1 cellular context compared by ENCODE assay signal in the genomic region with DNA sequence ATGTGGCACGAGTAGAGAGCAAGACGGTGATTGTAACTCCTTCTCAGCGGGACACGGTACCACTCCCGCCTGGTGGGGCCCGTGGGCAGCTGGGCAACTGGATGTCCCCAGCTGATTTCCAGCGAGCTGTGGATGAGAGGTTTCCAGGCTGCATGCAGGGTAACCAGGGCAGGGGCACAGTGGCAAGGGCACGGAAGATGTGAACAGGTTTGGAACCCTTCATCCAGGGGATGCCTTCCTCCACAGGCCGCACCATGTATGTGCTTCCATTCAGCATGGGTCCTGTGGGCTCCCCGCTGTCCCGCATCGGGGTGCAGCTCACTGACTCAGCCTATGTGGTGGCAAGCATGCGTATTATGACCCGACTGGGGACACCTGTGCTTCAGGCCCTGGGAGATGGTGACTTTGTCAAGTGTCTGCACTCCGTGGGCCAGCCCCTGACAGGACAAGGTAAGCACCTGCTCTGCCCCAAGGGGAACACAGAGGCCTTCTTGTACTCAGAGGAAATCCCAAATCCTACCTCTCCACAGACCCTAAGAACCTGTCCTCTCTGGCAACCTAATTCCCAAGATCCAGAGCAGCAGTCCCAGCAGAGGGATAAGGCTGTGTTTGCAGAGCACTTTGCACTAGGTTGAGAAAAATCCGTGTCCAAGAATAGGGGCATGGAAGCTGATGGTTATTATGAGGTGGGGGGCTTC.
TF ChIP-seq lines count a peak whose summit lies in the region.

No MANE protein-coding gene starts in this region.

TF ChIP-seq in HepG2, 621 proteins besides CTCF, POLR2A, EP300 and RAD21 (continues in another document):
- TF ChIP-seq RBFOX2 (IDR thresholded peaks at IDR 0.05; ENCODE audit: low read depth, low read length) (peak; percentile 76), KLF6 (CRISPR knock-in tag; IDR thresholded peaks at IDR 0.05) (no peak), PREB (CRISPR knock-in tag; IDR thresholded peaks at IDR 0.05) (0 out of 2 replicates have a peak, but pooled peaks have one; percentile 52), HNRNPH1 (optimal IDR thresholded peaks at IDR 0.05; ENCODE audit: low read depth, low read length) (peak; percentile 79), HOXD1 (CRISPR knock-in tag; IDR thresholded peaks at IDR 0.05) (0 out of 2 replicates have a peak, but pooled peaks have one; percentile 72), CEBPB (IDR thresholded peaks at IDR 0.05; ENCODE audit: borderline replicate concordance, low read depth, low read length) (no peak), SATB2 (CRISPR knock-in tag; IDR thresholded peaks at IDR 0.05) (0 out of 2 replicates have a peak, but pooled peaks have one; percentile 64), ZNF260 (CRISPR knock-in tag; IDR thresholded peaks at IDR 0.05; ENCODE audit: borderline replicate concordance, low read depth) (no peak), PAF1 (CRISPR knock-in tag; IDR thresholded peaks at IDR 0.05) (peak; percentile 85; the same call in 1 of the 2 replicates), NFYC (CRISPR knock-in tag; IDR thresholded peaks at IDR 0.05) (no peak), ATF4 (CRISPR knock-in tag; IDR thresholded peaks at IDR 0.05) (no peak), ZNF777 (CRISPR knock-in tag; IDR thresholded peaks at IDR 0.05) (0 out of 2 replicates have a peak, but pooled peaks have one; percentile 32), ZNF704 (CRISPR knock-in tag; IDR thresholded peaks at IDR 0.05; ENCODE audit: borderline replicate concordance) (0 out of 2 replicates have a peak, but pooled peaks have one; percentile 28), NFKB2 (CRISPR knock-in tag; IDR thresholded peaks at IDR 0.05; ENCODE audit: borderline replicate concordance) (peak; percentile 62; the same call in 1 of the 2 replicates), KDM2A (CRISPR knock-in tag; IDR thresholded peaks at IDR 0.05; ENCODE audit: borderline replicate concordance, low read depth) (peak; percentile 29; the same call in 1 of the 2 replicates), RBM22 (optimal IDR thresholded peaks at IDR 0.05; ENCODE audit: low read length) (peak; percentile 46), ZBTB43 (CRISPR knock-in tag; conservative IDR thresholded peaks at IDR 0.05) (0 out of 2 replicates have a peak, but pooled peaks have one; percentile 33), CBX5 (CRISPR knock-in tag; IDR thresholded peaks at IDR 0.05; ENCODE audit: borderline replicate concordance) (peak; percentile 24; the same call in 1 of the 2 replicates), ZNF615 (CRISPR knock-in tag; IDR thresholded peaks at IDR 0.05; ENCODE audit: borderline replicate concordance) (no peak), ZFAT (CRISPR knock-in tag; conservative IDR thresholded peaks at IDR 0.05) (0 out of 2 replicates have a peak, but pooled peaks have one; percentile 75), ZNF562 (CRISPR knock-in tag; IDR thresholded peaks at IDR 0.05; ENCODE audit: borderline replicate concordance) (no peak), ZFP37 (CRISPR knock-in tag; IDR thresholded peaks at IDR 0.05; ENCODE audit: borderline replicate concordance) (0 out of 2 replicates have a peak, but pooled peaks have one; percentile 59), ZNF10 (CRISPR knock-in tag; IDR thresholded peaks at IDR 0.05; ENCODE audit: borderline replicate concordance, low read depth) (peak; percentile 82), BCL3 (CRISPR knock-in tag; IDR thresholded peaks at IDR 0.05) (0 out of 2 replicates have a peak, but pooled peaks have one; percentile 28), ETS1 (CRISPR knock-in tag; IDR thresholded peaks at IDR 0.05) (0 out of 2 replicates have a peak, but pooled peaks have one; percentile 43), POLR2G (IDR thresholded peaks at IDR 0.05; ENCODE audit: low read depth, low read length) (peak; percentile 22), ZNF768 (CRISPR knock-in tag; IDR thresholded peaks at IDR 0.05) (peak; percentile 31; the same call in 1 of the 2 replicates), NKX3-1 (CRISPR knock-in tag; IDR thresholded peaks at IDR 0.05) (0 out of 2 replicates have a peak, but pooled peaks have one; percentile 34), TBP (CRISPR knock-in tag; IDR thresholded peaks at IDR 0.05) (0 out of 2 replicates have a peak, but pooled peaks have one; percentile 86), HNRNPLL (IDR thresholded peaks at IDR 0.05; ENCODE audit: low read depth, low read length, poor library complexity, severe bottlenecking) (no peak), ZNF629 (CRISPR knock-in tag; conservative IDR thresholded peaks at IDR 0.05) (0 out of 2 replicates have a peak, but pooled peaks have one; percentile 14), NCOA5 (CRISPR knock-in tag; IDR thresholded peaks at IDR 0.05) (peak; percentile 83; the same call in 1 of the 2 replicates), DBP (CRISPR knock-in tag; IDR thresholded peaks at IDR 0.05; ENCODE audit: not compliant biosample characterization) (no peak), CHD4 (IDR thresholded peaks at IDR 0.05; ENCODE audit: borderline replicate concordance, low read length) (no peak), CAMTA2 (CRISPR knock-in tag; IDR thresholded peaks at IDR 0.05; ENCODE audit: borderline replicate concordance) (no peak), SRSF1 (optimal IDR thresholded peaks at IDR 0.05; ENCODE audit: low read depth, low read length) (no peak), ZSCAN5A (CRISPR knock-in tag; IDR thresholded peaks at IDR 0.05; ENCODE audit: borderline replicate concordance) (0 out of 2 replicates have a peak, but pooled peaks have one; percentile 43)
- TF ChIP-seq, protein P1, sequence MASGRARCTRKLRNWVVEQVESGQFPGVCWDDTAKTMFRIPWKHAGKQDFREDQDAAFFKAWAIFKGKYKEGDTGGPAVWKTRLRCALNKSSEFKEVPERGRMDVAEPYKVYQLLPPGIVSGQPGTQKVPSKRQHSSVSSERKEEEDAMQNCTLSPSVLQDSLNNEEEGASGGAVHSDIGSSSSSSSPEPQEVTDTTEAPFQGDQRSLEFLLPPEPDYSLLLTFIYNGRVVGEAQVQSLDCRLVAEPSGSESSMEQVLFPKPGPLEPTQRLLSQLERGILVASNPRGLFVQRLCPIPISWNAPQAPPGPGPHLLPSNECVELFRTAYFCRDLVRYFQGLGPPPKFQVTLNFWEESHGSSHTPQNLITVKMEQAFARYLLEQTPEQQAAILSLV (CRISPR knock-in tag; IDR thresholded peaks at IDR 0.05; ENCODE audit: borderline replicate concordance): 0 out of 2 replicates have a peak, but pooled peaks have one; percentile 37
- TF ChIP-seq, protein P2, sequence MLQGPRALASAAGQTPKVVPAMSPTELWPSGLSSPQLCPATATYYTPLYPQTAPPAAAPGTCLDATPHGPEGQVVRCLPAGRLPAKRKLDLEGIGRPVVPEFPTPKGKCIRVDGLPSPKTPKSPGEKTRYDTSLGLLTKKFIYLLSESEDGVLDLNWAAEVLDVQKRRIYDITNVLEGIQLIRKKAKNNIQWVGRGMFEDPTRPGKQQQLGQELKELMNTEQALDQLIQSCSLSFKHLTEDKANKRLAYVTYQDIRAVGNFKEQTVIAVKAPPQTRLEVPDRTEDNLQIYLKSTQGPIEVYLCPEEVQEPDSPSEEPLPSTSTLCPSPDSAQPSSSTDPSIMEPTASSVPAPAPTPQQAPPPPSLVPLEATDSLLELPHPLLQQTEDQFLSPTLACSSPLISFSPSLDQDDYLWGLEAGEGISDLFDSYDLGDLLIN (CRISPR knock-in tag; IDR thresholded peaks at IDR 0.05; ENCODE audit: borderline replicate concordance): peak; percentile 82; the same call in 1 of the 2 replicates
- TF ChIP-seq, protein P3, sequence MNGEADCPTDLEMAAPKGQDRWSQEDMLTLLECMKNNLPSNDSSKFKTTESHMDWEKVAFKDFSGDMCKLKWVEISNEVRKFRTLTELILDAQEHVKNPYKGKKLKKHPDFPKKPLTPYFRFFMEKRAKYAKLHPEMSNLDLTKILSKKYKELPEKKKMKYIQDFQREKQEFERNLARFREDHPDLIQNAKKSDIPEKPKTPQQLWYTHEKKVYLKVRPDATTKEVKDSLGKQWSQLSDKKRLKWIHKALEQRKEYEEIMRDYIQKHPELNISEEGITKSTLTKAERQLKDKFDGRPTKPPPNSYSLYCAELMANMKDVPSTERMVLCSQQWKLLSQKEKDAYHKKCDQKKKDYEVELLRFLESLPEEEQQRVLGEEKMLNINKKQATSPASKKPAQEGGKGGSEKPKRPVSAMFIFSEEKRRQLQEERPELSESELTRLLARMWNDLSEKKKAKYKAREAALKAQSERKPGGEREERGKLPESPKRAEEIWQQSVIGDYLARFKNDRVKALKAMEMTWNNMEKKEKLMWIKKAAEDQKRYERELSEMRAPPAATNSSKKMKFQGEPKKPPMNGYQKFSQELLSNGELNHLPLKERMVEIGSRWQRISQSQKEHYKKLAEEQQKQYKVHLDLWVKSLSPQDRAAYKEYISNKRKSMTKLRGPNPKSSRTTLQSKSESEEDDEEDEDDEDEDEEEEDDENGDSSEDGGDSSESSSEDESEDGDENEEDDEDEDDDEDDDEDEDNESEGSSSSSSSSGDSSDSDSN (CRISPR knock-in tag; IDR thresholded peaks at IDR 0.05): peak; percentile 39; the same call in 1 of the 2 replicates
- TF ChIP-seq, protein P4, sequence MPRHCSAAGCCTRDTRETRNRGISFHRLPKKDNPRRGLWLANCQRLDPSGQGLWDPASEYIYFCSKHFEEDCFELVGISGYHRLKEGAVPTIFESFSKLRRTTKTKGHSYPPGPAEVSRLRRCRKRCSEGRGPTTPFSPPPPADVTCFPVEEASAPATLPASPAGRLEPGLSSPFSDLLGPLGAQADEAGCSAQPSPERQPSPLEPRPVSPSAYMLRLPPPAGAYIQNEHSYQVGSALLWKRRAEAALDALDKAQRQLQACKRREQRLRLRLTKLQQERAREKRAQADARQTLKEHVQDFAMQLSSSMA (CRISPR knock-in tag; IDR thresholded peaks at IDR 0.05): 0 out of 2 replicates have a peak, but pooled peaks have one; percentile 80
